ENCODE assay signal across 11 cellular contexts in the genomic region with DNA sequence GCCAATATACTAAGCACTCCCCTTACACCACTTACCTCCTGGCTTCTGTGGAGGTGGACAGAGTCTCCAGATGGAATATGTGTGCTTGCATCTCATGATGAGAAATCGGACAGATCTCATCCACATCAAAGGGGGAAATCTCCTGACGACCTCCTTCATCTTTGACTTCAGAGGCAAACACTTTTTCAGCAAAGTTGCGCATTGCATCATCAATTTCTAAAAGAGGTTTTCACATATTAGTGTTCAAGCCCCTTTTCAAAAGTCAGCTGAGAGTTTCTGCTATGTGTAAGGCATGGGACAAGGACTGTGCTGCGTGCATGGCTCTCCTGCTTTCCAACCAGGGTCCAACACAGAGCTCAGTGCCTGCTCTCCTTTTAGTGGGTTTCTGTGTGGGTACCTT. TPM values are rescaled to one million over a fixed set of nuclear protein-coding genes. Genes with fewer than 3 reads are reported as not detected.
"Had no signal": no experiment of that assay in that cellular context is flagged by ENCODE, and none has a peak within 500 bp of the region (broad histone marks: within the 10 kb centered on the region; RNA-seq: fewer than 3 reads in every experiment).

No MANE protein-coding gene starts in this region.

- H3K4me3 ChIP-seq: GM23248, HAP-1 had no signal

- DNase-seq: GM23248, GOT3, H7, HFFc6, Karpas-422, KBM-7 had no signal

- H3K27ac ChIP-seq: GM23248, KMS-11 had no signal

- H3K36me3 ChIP-seq: HAP-1 had no signal

- ATAC-seq: HCT116 had no signal

- H3K4me1 ChIP-seq: HAP-1 had no signal

- H3K4me2 ChIP-seq: KMS-11 had no signal

- H3K9ac ChIP-seq: GM23248, KMS-11 had no signal

- H3K9me3 ChIP-seq: HAP-1 had no signal

- H2AFZ ChIP-seq: GM23248 had no signal

RNA-seq across cellular contexts. Expression of gene AMPD1, which starts 6.8 kb away (rescaled TPM):
- total RNA-seq: GM23248, H4, HFFc6, HT-29 had no signal
- polyA plus RNA-seq: GM23248 had no signal

RNA-seq across cellular contexts. Expression of gene DENND2C, which starts 18.7 kb away (rescaled TPM):
- total RNA-seq: HT-29 had no signal
